Comparison of ENCODE assay signal across 8 cellular contexts in the genomic region with DNA sequence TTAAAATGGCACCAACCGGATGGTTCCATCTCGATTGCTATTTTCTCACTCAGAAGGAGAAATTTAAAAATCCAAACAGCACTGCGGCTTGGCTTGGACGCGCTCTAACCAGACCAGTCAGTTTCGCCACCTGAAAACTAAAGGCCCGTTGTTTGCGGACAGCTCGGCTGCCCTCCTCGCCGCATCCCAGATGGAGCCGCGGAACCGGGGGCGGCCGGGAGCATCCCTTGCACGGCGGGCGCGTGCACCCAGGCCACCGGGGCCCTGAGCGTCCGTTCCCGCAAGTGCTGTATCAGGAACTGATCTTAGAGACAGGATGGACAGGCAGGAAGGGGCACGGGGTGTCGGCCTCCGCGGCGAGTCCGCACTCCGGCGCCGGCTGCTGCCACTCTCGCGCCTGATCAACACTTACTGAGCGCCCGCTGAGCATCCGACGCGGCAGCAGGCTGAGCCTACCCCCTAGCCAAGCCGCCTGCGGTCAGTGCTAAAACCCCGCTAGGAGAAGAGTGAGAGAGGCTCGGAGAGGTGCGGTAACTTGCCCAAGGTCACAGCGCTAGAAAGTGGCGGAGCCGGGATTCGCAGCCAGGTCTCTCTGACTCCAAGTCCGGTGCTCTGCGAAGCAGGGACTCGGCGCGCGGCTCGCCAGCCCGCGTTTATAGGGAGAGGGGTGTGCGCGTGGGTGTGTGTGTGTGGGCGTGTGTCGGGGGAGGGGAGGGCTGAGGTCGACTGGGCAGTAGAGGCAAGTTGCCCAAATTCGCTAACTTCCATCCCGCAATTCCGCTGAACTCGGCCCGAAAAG. TPM values are rescaled to one million over a fixed set of nuclear protein-coding genes. Genes with fewer than 3 reads are reported as not detected.
DNase-seq lines count a peak whose midpoint lies in the region; ATAC-seq and TF ChIP-seq lines count a peak whose summit lies in the region.

A gene with protein sequence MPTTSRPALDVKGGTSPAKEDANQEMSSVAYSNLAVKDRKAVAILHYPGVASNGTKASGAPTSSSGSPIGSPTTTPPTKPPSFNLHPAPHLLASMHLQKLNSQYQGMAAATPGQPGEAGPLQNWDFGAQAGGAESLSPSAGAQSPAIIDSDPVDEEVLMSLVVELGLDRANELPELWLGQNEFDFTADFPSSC (minus strand): TSS at position 629 of the 799 bp plus-strand sequence. CDS start 3,045 bp downstream, outside the sequence.

- WGBS in SK-N-SH (ENCODE audit: low lambda C conversion rate): 2% methylated on average over 30 of the region's 68 CpGs

- no peaks in the 10 kb centered on the region for H3K36me3 ChIP-seq in SK-N-SH (replicated peaks in 1 of 2; ENCODE audit: control insufficient read depth in 1 of 2, insufficient read depth in 2 of 2, low read length in 1 of 2)
- no peaks in the 10 kb centered on the region for H3K36me3 ChIP-seq in neural cell (ENCODE audit: insufficient read depth, low read length)

- H3K27me3 ChIP-seq in SK-N-SH (ENCODE audit: insufficient read depth) (peaks cover 74% of the 10 kb centered on the region), neural cell (ENCODE audit: insufficient read depth, low read depth, low read length) (peaks cover 46% of the 10 kb centered on the region)

- H3K9me2 ChIP-seq in SK-N-SH (no peaks in the 10 kb centered on the region), neural cell (ENCODE audit: insufficient read depth, low read length) (no peaks in the 10 kb centered on the region)

- H3K4me2 ChIP-seq in SK-N-SH: peak within 1 kb of the TSS; percentile 99
- peak within 1 kb of the TSS; percentile 48 for H3K4me2 ChIP-seq in neural cell (ENCODE audit: low read length)

- H3K4me1 ChIP-seq in SK-N-SH (ENCODE audit: control insufficient read depth in 1 of 2, insufficient read depth in 2 of 2, low read depth in 1 of 2, low read length in 1 of 2): peaks cover 0 to 30% of the 10 kb centered on the region in 2 experiments; a peak in 1 of 4 replicates

- peak; percentile 54 for DNase-seq in DMS53 (lab: John Stamatoyannopoulos, UW)
- no peak for DNase-seq in DMS53 treated with DMSO at 0.1 percent for 48 hours (lab: John Stamatoyannopoulos, UW; ENCODE audit: unreplicated experiment)
- DNase-seq in SK-N-SH: peak; percentile 65
- DNase-seq in ecto neural progenitor cell (ENCODE audit: low spot score): peak; percentile 49
- DNase-seq in T1000 (lab: John Stamatoyannopoulos, UW): no peak

- H2AFZ ChIP-seq in SK-N-SH (ENCODE audit: low read depth) (peak within 1 kb of the TSS; percentile 81), neural cell (ENCODE audit: low read depth, low read length) (peak within 1 kb of the TSS; percentile 27)

- CTCF ChIA-PET in SK-N-SH (lab: Yijun Ruan, JAX): interaction anchor here (1.4 to 3.5 kb wide), 2 partner anchors 29 to 60 kb away, joined by 4 to 12 read pairs; a partner anchor contains a TSS

- 0 out of 2 replicates have a peak, but pooled peaks have one; percentile 4 for TF ChIP-seq CTCF in SK-N-SH (IDR thresholded peaks at IDR 0.05)
- no peak for TF ChIP-seq CTCF in neural cell (IDR thresholded peaks at IDR 0.05; ENCODE audit: poor library complexity, severe bottlenecking)

- H3K9me3 ChIP-seq in SK-N-SH (no peaks in the 10 kb centered on the region), neural cell (ENCODE audit: low read length) (no peaks in the 10 kb centered on the region)

- H3K4me3 ChIP-seq in SK-N-SH (ENCODE audit: low read depth in 2 of 2, low read length in 1 of 2) (peak within 1 kb of the TSS; percentile 50 to 70), neural cell (ENCODE audit: low read length) (peak within 1 kb of the TSS; percentile 72)

- TF ChIP-seq RAD21 in SK-N-SH (IDR thresholded peaks at IDR 0.05; ENCODE audit: low read length): no peak
- TF ChIP-seq RAD21 in neural cell (conservative IDR thresholded peaks at IDR 0.05): no peak

- no peak for ATAC-seq in HG03342 (IDR thresholded peaks at IDR 0.05; ENCODE audit: unreplicated experiment)
- ATAC-seq in GM18505 (IDR thresholded peaks at IDR 0.05; ENCODE audit: unreplicated experiment): no peak

- no peak within 1 kb of the TSS; a peak in 1 of 4 replicates for H3K27ac ChIP-seq in SK-N-SH (ENCODE audit: low read depth in 2 of 2, low read length in 1 of 2)
- no peak within 1 kb of the TSS for H3K27ac ChIP-seq in neural cell (ENCODE audit: low read length)

- POLR2A ChIA-PET in SK-N-SH (lab: Yijun Ruan, JAX): interaction anchor here (1.6 to 4.5 kb wide), 2 partner anchors 28 to 29 kb away, joined by 4 to 20 read pairs; a partner anchor contains a TSS

- H3K9ac ChIP-seq in SK-N-SH (no peak within 1 kb of the TSS; the same call in 1 of the 2 replicates), neural cell (ENCODE audit: low read length) (peak within 1 kb of the TSS; percentile 55)

- no peak for TF ChIP-seq POLR2A in GM18505 (IDR thresholded peaks at IDR 0.05; ENCODE audit: borderline replicate concordance, extremely low read depth, insufficient read depth, insufficient read length)

- H3F3A ChIP-seq in SK-N-SH (replicated peaks; ENCODE audit: insufficient read depth): no peaks in the 10 kb centered on the region
- H3F3A ChIP-seq in neural cell (ENCODE audit: insufficient read depth, low read length, poor library complexity, severe bottlenecking): no peaks in the 10 kb centered on the region

- H3K79me2 ChIP-seq in SK-N-SH (ENCODE audit: insufficient read depth): no peaks in the 10 kb centered on the region
- no peaks in the 10 kb centered on the region for H3K79me2 ChIP-seq in neural cell (replicated peaks; ENCODE audit: insufficient read depth, low read length)

- TF ChIP-seq EP300 in SK-N-SH (IDR thresholded peaks at IDR 0.05; ENCODE audit: borderline replicate concordance in 1 of 2, low read depth in 1 of 2, low read length in 1 of 2) (no peak), neural cell (conservative IDR thresholded peaks at IDR 0.05; ENCODE audit: poor library complexity, severe bottlenecking) (no peak)

- no peaks in the 10 kb centered on the region for H4K20me1 ChIP-seq in SK-N-SH (ENCODE audit: insufficient read depth)
- H4K20me1 ChIP-seq in neural cell (ENCODE audit: insufficient read depth): no peaks in the 10 kb centered on the region

TF ChIP-seq in SK-N-SH, 30 proteins besides CTCF, POLR2A, EP300 and RAD21:
- TF ChIP-seq TEAD4 (IDR thresholded peaks at IDR 0.05; ENCODE audit: borderline replicate concordance, insufficient read depth) (no peak), EZH2phosphoT487 (IDR thresholded peaks at IDR 0.05; ENCODE audit: borderline replicate concordance, low read depth) (peak; percentile 55; the same call in 1 of the 2 replicates)

TF ChIP-seq in neural cell, 6 proteins besides CTCF, POLR2A, EP300 and RAD21:
- no peak for TF ChIP-seq EZH2 (IDR thresholded peaks at IDR 0.05; ENCODE audit: borderline replicate concordance, insufficient read depth, low read length, poor library complexity, severe bottlenecking)
- no peak for TF ChIP-seq MXI1 (conservative IDR thresholded peaks at IDR 0.05; ENCODE audit: poor library complexity, severe bottlenecking)
- TF ChIP-seq, protein P1, sequence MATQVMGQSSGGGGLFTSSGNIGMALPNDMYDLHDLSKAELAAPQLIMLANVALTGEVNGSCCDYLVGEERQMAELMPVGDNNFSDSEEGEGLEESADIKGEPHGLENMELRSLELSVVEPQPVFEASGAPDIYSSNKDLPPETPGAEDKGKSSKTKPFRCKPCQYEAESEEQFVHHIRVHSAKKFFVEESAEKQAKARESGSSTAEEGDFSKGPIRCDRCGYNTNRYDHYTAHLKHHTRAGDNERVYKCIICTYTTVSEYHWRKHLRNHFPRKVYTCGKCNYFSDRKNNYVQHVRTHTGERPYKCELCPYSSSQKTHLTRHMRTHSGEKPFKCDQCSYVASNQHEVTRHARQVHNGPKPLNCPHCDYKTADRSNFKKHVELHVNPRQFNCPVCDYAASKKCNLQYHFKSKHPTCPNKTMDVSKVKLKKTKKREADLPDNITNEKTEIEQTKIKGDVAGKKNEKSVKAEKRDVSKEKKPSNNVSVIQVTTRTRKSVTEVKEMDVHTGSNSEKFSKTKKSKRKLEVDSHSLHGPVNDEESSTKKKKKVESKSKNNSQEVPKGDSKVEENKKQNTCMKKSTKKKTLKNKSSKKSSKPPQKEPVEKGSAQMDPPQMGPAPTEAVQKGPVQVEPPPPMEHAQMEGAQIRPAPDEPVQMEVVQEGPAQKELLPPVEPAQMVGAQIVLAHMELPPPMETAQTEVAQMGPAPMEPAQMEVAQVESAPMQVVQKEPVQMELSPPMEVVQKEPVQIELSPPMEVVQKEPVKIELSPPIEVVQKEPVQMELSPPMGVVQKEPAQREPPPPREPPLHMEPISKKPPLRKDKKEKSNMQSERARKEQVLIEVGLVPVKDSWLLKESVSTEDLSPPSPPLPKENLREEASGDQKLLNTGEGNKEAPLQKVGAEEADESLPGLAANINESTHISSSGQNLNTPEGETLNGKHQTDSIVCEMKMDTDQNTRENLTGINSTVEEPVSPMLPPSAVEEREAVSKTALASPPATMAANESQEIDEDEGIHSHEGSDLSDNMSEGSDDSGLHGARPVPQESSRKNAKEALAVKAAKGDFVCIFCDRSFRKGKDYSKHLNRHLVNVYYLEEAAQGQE (IDR thresholded peaks at IDR 0.05; ENCODE audit: borderline replicate concordance): no peak
- TF ChIP-seq POLR2AphosphoS5 (IDR thresholded peaks at IDR 0.05): no peak
- TF ChIP-seq SMC3 (conservative IDR thresholded peaks at IDR 0.05; ENCODE audit: poor library complexity): no peak
- TF ChIP-seq TAF1 (IDR thresholded peaks at IDR 0.05; ENCODE audit: low read depth): no peak

RNA-seq across cellular contexts. Expression of the gene that starts here (rescaled TPM):
- 0.41 and 0.44 TPM in 2 replicates for polyA plus RNA-seq in SK-N-SH (2012; rRNA removed)
- 0.15 and 0.39 TPM in 2 replicates for polyA plus RNA-seq in SK-N-SH (2012; cell fraction: cytosol; rRNA removed)
- 0.43 and 0.94 TPM in 2 replicates for polyA plus RNA-seq in SK-N-SH (2012; cell fraction: nucleus; rRNA removed)
- polyA plus RNA-seq in neural cell: 19.9 and 24.1 TPM in 2 replicates
- 4.9 and 5.4 TPM in 2 replicates for polyA minus RNA-seq in neural cell

Comparison
In these comparisons a context has a peak if more than half of its experiments do, and no peak if none do; other contexts are left out.
1. RNA of the gene that starts here (polyA plus RNA-seq): 19.9 to 24.1 TPM in neural cell; 0.15 to 0.94 TPM in SK-N-SH; every median in the first group is over 10 times any median in the second.
2. DNase-seq: peak in DMS53 (single experiment) and ecto neural progenitor cell (single experiment); none in DMS53 treated with DMSO at 0.1 percent for 48 hours (single experiment) and T1000 (single experiment).
3. Peak in DNase-seq, H3K4me3 ChIP-seq and H3K4me2 ChIP-seq in SK-N-SH; RNA of the gene not detected or under 1 TPM.